Comparison of ENCODE assay signal across 8 cellular contexts in the genomic region with DNA sequence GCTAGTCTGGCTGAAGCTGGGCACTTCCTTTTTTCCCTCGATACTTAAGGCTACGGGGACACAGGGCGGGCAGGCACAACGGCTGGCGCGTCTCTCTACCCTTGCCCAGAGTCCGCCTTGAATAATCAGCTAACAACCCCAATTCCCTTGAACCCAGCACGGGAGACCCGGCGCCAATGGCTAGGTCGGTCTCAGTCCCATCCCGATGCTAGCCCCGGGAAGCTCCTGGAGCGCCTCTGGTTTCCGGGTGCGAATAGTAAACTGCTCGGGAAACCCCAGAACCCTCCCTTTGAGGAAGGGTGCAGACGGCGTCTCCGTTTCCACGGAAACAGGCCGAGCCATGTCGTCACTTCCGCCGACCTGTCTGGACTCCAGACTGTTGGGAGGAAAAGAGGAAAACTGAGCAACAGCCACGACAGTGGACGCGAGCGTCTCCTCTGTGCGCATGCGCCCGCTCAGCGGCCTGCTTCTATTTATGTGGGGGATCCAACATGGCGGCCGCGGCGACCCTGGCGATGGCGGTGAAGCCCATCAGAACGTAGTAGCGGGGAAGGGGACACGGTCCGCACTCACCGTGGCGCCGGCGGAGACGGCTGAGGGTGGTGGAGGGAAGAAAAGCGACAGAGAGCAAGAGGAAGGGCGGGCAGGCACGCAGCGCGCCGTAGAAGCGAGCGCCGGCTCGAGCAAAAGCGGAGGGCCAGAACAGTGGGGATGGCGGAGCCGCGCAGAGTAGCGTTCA. TPM values are rescaled to one million over a fixed set of nuclear protein-coding genes. Genes with fewer than 3 reads are reported as not detected.
DNase-seq lines count a peak whose midpoint lies in the region; ATAC-seq and TF ChIP-seq lines count a peak whose summit lies in the region.

A gene (plus strand): TSS at position 464 of the 739 bp plus-strand sequence. CDS start 248 bp downstream, at position 712.

- H3K9me3 Mint-ChIP-seq in activated T-cell treated with anti-CD3 and anti-CD28 coated beads, Interleukin-2, amount 50 U/mL, for 24 hours: no peaks in the 10 kb centered on the region

- peaks cover 9% of the 10 kb centered on the region for H3K27me3 Mint-ChIP-seq in activated T-cell treated with anti-CD3 and anti-CD28 coated beads, Interleukin-2, amount 50 U/mL, for 24 hours

- peak within 1 kb of the TSS; percentile 97 for H3K4me3 Mint-ChIP-seq in activated T-cell treated with anti-CD3 and anti-CD28 coated beads, Interleukin-2, amount 50 U/mL, for 24 hours

- peak; percentile 99 for ATAC-seq in GM21717 (IDR thresholded peaks at IDR 0.05; ENCODE audit: unreplicated experiment)
- peak; percentile 99 for ATAC-seq in esophagus mucosa

- H3K36me3 ChIP-seq in muscle layer of colon (ENCODE audit: insufficient read depth, low read length): no peaks in the 10 kb centered on the region

- H3K4me1 Mint-ChIP-seq in activated T-cell treated with anti-CD3 and anti-CD28 coated beads, Interleukin-2, amount 50 U/mL, for 24 hours (ENCODE audit: low read depth): peaks cover 37% of the 10 kb centered on the region

- H3K4me1 ChIP-seq in muscle layer of colon (ENCODE audit: insufficient read depth, low read length): peaks cover 14% of the 10 kb centered on the region

- peaks cover 7% of the 10 kb centered on the region for H3K36me3 Mint-ChIP-seq in activated T-cell treated with anti-CD3 and anti-CD28 coated beads, Interleukin-2, amount 50 U/mL, for 24 hours (ENCODE audit: low read depth)

- peak within 1 kb of the TSS; percentile 89 to 94 for H3K4me3 ChIP-seq in muscle layer of colon (ENCODE audit: low read depth in 1 of 2, low read length in 2 of 2)

- in situ Hi-C loops in KBM-7 (cut with MboI; ENCODE audit: low pct_unique_long_range_greater_than_20kb, low sequenced_read_pairs): no loop called here

- no peaks in the 10 kb centered on the region for H3K27me3 ChIP-seq in muscle layer of colon (ENCODE audit: control insufficient read depth in 1 of 2, insufficient read depth in 2 of 2, low read length in 2 of 2)

- H3K9ac ChIP-seq in muscle layer of colon (ENCODE audit: low read length): peak within 1 kb of the TSS; percentile 69

- peak; percentile 94 for DNase-seq in DMS153 treated with DMSO at 0.1 percent for 48 hours (lab: John Stamatoyannopoulos, UW; ENCODE audit: unreplicated experiment)
- DNase-seq in KBM-7: peak; percentile 100
- peak; percentile 94 for DNase-seq in activated T-cell treated with anti-CD3 and anti-CD28 coated beads, Interleukin-2, amount 50 U/mL, for 24 hours
- peak; percentile 87 for DNase-seq in stimulated activated CD8-positive, alpha-beta memory T cell treated with anti-CD3 and anti-CD28 coated beads, Interleukin-7, amount 100 ng/mL, for 24 hours (ENCODE audit: low read depth)

- peak within 1 kb of the TSS; percentile 97 for H3K27ac Mint-ChIP-seq in activated T-cell treated with anti-CD3 and anti-CD28 coated beads, Interleukin-2, amount 50 U/mL, for 24 hours

- no peaks in the 10 kb centered on the region for H3K9me3 ChIP-seq in muscle layer of colon (ENCODE audit: low read length)

- peak within 1 kb of the TSS; percentile 92 for H3K27ac ChIP-seq in muscle layer of colon (ENCODE audit: low read depth, low read length)

TF ChIP-seq in PFSK-1, 5 proteins besides CTCF, POLR2A, EP300 and RAD21:
- TF ChIP-seq SIN3A (IDR thresholded peaks at IDR 0.05; ENCODE audit: borderline replicate concordance, insufficient read depth, low read length): peak; percentile 79; the same call in 1 of the 2 replicates
- TF ChIP-seq FOXP2 (optimal IDR thresholded peaks at IDR 0.05; ENCODE audit: borderline replicate concordance, extremely low read depth, extremely low read length, insufficient read depth): peak; percentile 77
- peak; percentile 83; the same call in 1 of the 2 replicates for TF ChIP-seq POLR2AphosphoS5 (IDR thresholded peaks at IDR 0.05; ENCODE audit: low read depth, low read length)
- TF ChIP-seq TAF1 (IDR thresholded peaks at IDR 0.05; ENCODE audit: borderline replicate concordance, insufficient read depth, low read length): peak; percentile 91; the same call in 1 of the 2 replicates
- TF ChIP-seq, protein P1, sequence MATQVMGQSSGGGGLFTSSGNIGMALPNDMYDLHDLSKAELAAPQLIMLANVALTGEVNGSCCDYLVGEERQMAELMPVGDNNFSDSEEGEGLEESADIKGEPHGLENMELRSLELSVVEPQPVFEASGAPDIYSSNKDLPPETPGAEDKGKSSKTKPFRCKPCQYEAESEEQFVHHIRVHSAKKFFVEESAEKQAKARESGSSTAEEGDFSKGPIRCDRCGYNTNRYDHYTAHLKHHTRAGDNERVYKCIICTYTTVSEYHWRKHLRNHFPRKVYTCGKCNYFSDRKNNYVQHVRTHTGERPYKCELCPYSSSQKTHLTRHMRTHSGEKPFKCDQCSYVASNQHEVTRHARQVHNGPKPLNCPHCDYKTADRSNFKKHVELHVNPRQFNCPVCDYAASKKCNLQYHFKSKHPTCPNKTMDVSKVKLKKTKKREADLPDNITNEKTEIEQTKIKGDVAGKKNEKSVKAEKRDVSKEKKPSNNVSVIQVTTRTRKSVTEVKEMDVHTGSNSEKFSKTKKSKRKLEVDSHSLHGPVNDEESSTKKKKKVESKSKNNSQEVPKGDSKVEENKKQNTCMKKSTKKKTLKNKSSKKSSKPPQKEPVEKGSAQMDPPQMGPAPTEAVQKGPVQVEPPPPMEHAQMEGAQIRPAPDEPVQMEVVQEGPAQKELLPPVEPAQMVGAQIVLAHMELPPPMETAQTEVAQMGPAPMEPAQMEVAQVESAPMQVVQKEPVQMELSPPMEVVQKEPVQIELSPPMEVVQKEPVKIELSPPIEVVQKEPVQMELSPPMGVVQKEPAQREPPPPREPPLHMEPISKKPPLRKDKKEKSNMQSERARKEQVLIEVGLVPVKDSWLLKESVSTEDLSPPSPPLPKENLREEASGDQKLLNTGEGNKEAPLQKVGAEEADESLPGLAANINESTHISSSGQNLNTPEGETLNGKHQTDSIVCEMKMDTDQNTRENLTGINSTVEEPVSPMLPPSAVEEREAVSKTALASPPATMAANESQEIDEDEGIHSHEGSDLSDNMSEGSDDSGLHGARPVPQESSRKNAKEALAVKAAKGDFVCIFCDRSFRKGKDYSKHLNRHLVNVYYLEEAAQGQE (IDR thresholded peaks at IDR 0.05; ENCODE audit: insufficient read depth in 1 of 2, low read depth in 2 of 2, low read length in 2 of 2): 0 out of 4 replicates have a peak, but pooled peaks of 1 of the 2 experiments have one; percentile 12
TF ChIP-seq in PFSK-1: peak in this region for 5.

RNA-seq across cellular contexts. Expression of the gene that starts here (rescaled TPM):
- polyA plus RNA-seq in PFSK-1 (2012; ENCODE audit: insufficient read length, low read depth): 0.97 TPM
- total RNA-seq in esophagus mucosa: 11.7 TPM

Comparison
In these comparisons a context has a peak if more than half of its experiments do, and no peak if none do; other contexts are left out.
1. Peak in every context shown above with its lines: DNase-seq, ATAC-seq, H3K4me3 ChIP-seq and H3K27ac ChIP-seq.